Comparison of ENCODE assay signal across 18 cellular contexts in genomic region chr10:103823706-103824272, GRCh38.
"Had no signal": no experiment of that assay in that cellular context is flagged by ENCODE, and none has a peak within 500 bp of the region (broad histone marks: within the 10 kb centered on the region; RNA-seq: fewer than 3 reads in every experiment).

No MANE protein-coding gene starts in this region.

- H3K36me3 ChIP-seq: gastrocnemius medialis, heart right ventricle, neutrophil, right lobe of liver, suprapubic skin, upper lobe of left lung had no signal

- H3K9me3 ChIP-seq: gastrocnemius medialis, heart right ventricle, neutrophil, right lobe of liver, suprapubic skin, upper lobe of left lung had no signal

- H3K27ac ChIP-seq: gastrocnemius medialis, heart right ventricle, neutrophil, right lobe of liver, suprapubic skin, VCaP had no signal

- H3K4me3 Mint-ChIP-seq: activated CD4-positive, alpha-beta memory T cell treated with anti-CD3 and anti-CD28 coated beads for 36 hours; activated naive CD8-positive, alpha-beta T cell; activated T-cell treated with anti-CD3 and anti-CD28 coated beads, Interleukin-2, amount 50 U/mL, for 4 hours; naive thymus-derived CD4-positive, alpha-beta T cell had no signal

- DNase-seq: activated CD4-positive, alpha-beta memory T cell treated with anti-CD3 and anti-CD28 coated beads for 36 hours; activated gamma-delta T cell; activated T-cell treated with anti-CD3 and anti-CD28 coated beads, Interleukin-2, amount 50 U/mL, for 4 hours; anterior cingulate cortex; gastrocnemius medialis; heart right ventricle; midbrain; naive thymus-derived CD4-positive, alpha-beta T cell; stimulated activated CD4-positive, alpha-beta T cell treated with anti-CD3 and anti-CD28 coated beads, Interleukin-2, amount 100 ng/mL, for 48 hours; stimulated activated naive CD8-positive, alpha-beta T cell treated with anti-CD3 and anti-CD28 coated beads, Interleukin-15, Interleukin-2, amounts not matched to agents 100 U/mL and 50 U/mL, for 24 hours; T-helper 1 cell; upper lobe of left lung had no signal

- H3K27me3 Mint-ChIP-seq: activated CD4-positive, alpha-beta memory T cell treated with anti-CD3 and anti-CD28 coated beads for 36 hours; progenitor cell of endocrine pancreas had no signal

- H3K4me3 ChIP-seq: gastrocnemius medialis, heart right ventricle, right lobe of liver, suprapubic skin, upper lobe of left lung had no signal

- H3K27ac Mint-ChIP-seq: activated CD4-positive, alpha-beta memory T cell treated with anti-CD3 and anti-CD28 coated beads for 36 hours; activated naive CD8-positive, alpha-beta T cell; naive thymus-derived CD4-positive, alpha-beta T cell; progenitor cell of endocrine pancreas had no signal

- H3K27me3 ChIP-seq: gastrocnemius medialis, heart right ventricle, right lobe of liver, suprapubic skin, upper lobe of left lung had no signal

- ATAC-seq: activated T-cell treated with anti-CD3 and anti-CD28 coated beads, Interleukin-2, amount 50 U/mL, for 4 hours; gastrocnemius medialis; right lobe of liver; stimulated activated naive CD8-positive, alpha-beta T cell treated with anti-CD3 and anti-CD28 coated beads, Interleukin-15, Interleukin-2, amounts not matched to agents 100 U/mL and 50 U/mL, for 24 hours had no signal

- H3K36me3 Mint-ChIP-seq: activated CD4-positive, alpha-beta memory T cell treated with anti-CD3 and anti-CD28 coated beads for 36 hours; activated naive CD8-positive, alpha-beta T cell; naive thymus-derived CD4-positive, alpha-beta T cell had no signal

- H3K9me3 Mint-ChIP-seq: activated CD4-positive, alpha-beta memory T cell treated with anti-CD3 and anti-CD28 coated beads for 36 hours; activated T-cell treated with anti-CD3 and anti-CD28 coated beads, Interleukin-2, amount 50 U/mL, for 4 hours had no signal
